ENCODE assay signal across 1 cellular context in the genomic region with DNA sequence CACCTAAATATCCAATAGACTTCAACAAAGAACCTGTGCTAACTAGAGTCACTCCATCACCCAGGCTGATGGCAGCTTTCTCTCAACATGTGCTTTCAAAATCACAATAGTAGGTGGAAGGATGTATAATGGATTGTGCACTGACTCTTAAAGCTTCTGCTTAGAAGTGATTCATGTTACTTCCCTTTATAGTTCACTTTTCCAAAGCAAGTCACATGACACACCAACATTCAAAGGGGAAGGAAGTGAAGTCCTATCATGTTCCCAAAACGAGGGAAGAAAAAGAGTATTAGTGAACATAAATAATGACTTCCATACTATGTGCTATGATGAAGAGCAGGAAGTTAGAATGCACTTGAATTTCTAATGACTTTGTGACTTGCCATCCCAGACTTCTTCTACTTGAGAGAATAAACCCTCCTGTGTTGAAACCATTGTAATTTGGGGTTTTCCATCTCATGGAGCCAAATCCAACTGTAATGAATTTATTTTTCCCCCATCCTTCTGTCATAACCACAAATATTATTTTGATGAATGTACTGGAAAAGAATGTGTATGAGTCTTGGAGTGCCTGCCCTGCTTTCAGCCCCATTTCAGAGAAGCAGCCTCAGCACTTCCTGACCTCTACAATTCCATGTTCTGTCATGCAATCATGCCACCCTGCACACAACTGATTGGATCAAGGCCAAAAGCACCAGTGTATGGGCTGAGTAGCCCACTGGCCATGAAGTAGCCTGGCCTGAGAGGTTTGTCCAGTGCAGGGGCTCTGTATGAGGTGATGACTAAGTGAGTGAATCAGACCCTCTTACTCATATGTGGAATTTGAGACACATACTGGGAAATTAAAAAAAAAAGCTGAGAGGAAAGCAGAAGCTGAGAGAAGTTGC.
TF ChIP-seq lines count a peak whose summit lies in the region.

No MANE protein-coding gene starts in this region.

TF ChIP-seq in IMR-90, 13 proteins besides CTCF, POLR2A, EP300 and RAD21 (continued from another document):
- TF ChIP-seq, protein P1, sequence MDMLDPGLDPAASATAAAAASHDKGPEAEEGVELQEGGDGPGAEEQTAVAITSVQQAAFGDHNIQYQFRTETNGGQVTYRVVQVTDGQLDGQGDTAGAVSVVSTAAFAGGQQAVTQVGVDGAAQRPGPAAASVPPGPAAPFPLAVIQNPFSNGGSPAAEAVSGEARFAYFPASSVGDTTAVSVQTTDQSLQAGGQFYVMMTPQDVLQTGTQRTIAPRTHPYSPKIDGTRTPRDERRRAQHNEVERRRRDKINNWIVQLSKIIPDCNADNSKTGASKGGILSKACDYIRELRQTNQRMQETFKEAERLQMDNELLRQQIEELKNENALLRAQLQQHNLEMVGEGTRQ (IDR thresholded peaks at IDR 0.05; ENCODE audit: low read depth, low read length): peak; percentile 61
- TF ChIP-seq MXI1 (IDR thresholded peaks at IDR 0.05; ENCODE audit: borderline replicate concordance, low read depth, low read length): no peak
